In the genomic region with DNA sequence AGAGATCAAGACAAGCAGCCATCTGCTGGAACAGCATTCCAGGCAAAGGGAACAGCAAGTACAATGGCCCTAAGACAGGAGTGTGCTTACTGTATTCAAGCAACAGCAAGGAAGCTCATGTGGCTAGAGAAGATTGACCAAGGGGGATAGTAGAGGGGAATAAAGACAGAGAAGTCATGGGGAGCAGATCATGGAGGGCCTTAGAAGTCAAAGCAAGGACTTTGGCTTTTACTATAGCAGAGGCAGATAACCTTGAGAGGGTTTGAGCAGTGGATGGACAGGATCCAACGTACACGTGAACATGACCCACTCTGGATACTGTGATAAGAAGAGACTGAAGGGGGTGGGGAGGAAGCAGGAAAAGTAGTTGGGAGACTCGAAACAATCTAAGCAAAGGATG, we compare ENCODE assay signal across 1 cellular context.
TF ChIP-seq lines count a peak whose summit lies in the region.

No MANE protein-coding gene starts in this region.

TF ChIP-seq in K562, 482 proteins besides CTCF, POLR2A, EP300 and RAD21 (continued from another document and continues in another):
- TF ChIP-seq, protein P1, sequence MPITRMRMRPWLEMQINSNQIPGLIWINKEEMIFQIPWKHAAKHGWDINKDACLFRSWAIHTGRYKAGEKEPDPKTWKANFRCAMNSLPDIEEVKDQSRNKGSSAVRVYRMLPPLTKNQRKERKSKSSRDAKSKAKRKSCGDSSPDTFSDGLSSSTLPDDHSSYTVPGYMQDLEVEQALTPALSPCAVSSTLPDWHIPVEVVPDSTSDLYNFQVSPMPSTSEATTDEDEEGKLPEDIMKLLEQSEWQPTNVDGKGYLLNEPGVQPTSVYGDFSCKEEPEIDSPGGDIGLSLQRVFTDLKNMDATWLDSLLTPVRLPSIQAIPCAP (CRISPR knock-in tag; IDR thresholded peaks at IDR 0.05; ENCODE audit: borderline replicate concordance): no peak
- TF ChIP-seq RBM17 (IDR thresholded peaks at IDR 0.05; ENCODE audit: borderline replicate concordance, low read depth, low read length) (no peak), ZNF431 (CRISPR knock-in tag; IDR thresholded peaks at IDR 0.05) (no peak), ZEB2 (IDR thresholded peaks at IDR 0.05) (peak; percentile 71; the same call in 1 of the 2 replicates), GABPB1 (CRISPR knock-in tag; IDR thresholded peaks at IDR 0.05) (no peak), NR2C2 (CRISPR knock-in tag; IDR thresholded peaks at IDR 0.05) (no peak), NR2C2 (tag; IDR thresholded peaks at IDR 0.05) (no peak), MTA3 (IDR thresholded peaks at IDR 0.05; ENCODE audit: borderline replicate concordance) (no peak), ZZZ3 (IDR thresholded peaks at IDR 0.05) (no peak), ZNF384 (IDR thresholded peaks at IDR 0.05; ENCODE audit: low read depth, low read length) (no peak), POLR3G (IDR thresholded peaks at IDR 0.05; ENCODE audit: extremely low read depth, insufficient read length, insufficient replicate concordance) (no peak), FOXM1 (IDR thresholded peaks at IDR 0.05; ENCODE audit: low read depth) (0 out of 2 replicates have a peak, but pooled peaks have one; percentile 14), FOXM1 (CRISPR knock-in tag; IDR thresholded peaks at IDR 0.05; ENCODE audit: low read depth) (no peak), CREB1 (IDR thresholded peaks at IDR 0.05) (no peak), CREB1 (CRISPR knock-in tag; IDR thresholded peaks at IDR 0.05) (no peak), MTA2 (IDR thresholded peaks at IDR 0.05; ENCODE audit: low read depth) (peak; percentile 34; the same call in 1 of the 2 replicates), NCOR1 (IDR thresholded peaks at IDR 0.05) (peak; percentile 37; the same call in 1 of the 2 replicates), ZNF133 (CRISPR knock-in tag; IDR thresholded peaks at IDR 0.05) (no peak), NCOA6 (IDR thresholded peaks at IDR 0.05) (no peak), SAFB2 (IDR thresholded peaks at IDR 0.05; ENCODE audit: borderline replicate concordance, low read depth, low read length, severe bottlenecking) (no peak), SIRT6 (IDR thresholded peaks at IDR 0.05; ENCODE audit: low read depth, low read length) (no peak), CHD1 (IDR thresholded peaks at IDR 0.05; ENCODE audit: low read length) (no peak), ZNF57 (CRISPR knock-in tag; IDR thresholded peaks at IDR 0.05) (no peak), ZFP36 (IDR thresholded peaks at IDR 0.05; ENCODE audit: low read depth, low read length, partially characterized antibody) (no peak), FOS (IDR thresholded peaks at IDR 0.05; ENCODE audit: extremely low read depth, insufficient read length) (no peak), MAZ (CRISPR knock-in tag; conservative IDR thresholded peaks at IDR 0.05 in 1 of 2, IDR thresholded peaks at IDR 0.05 in 1 of 2) (no peak), OTX1 (CRISPR knock-in tag; IDR thresholded peaks at IDR 0.05) (0 out of 2 replicates have a peak, but pooled peaks have one; percentile 66), FUS (optimal IDR thresholded peaks at IDR 0.05; ENCODE audit: low read depth, low read length) (no peak), IRF2 (CRISPR knock-in tag; IDR thresholded peaks at IDR 0.05) (no peak), ZFP30 (CRISPR knock-in tag; IDR thresholded peaks at IDR 0.05; ENCODE audit: borderline replicate concordance) (no peak), GATAD2A (IDR thresholded peaks at IDR 0.05) (no peak), NR3C1 (CRISPR knock-in tag; IDR thresholded peaks at IDR 0.05) (no peak), ZNF24 (IDR thresholded peaks at IDR 0.05) (no peak), CHD2 (IDR thresholded peaks at IDR 0.05; ENCODE audit: low read depth, low read length) (no peak), ZNF124 (CRISPR knock-in tag; IDR thresholded peaks at IDR 0.05) (no peak), ZNF79 (CRISPR knock-in tag; IDR thresholded peaks at IDR 0.05; ENCODE audit: low read depth) (no peak), ZNF134 (CRISPR knock-in tag; conservative IDR thresholded peaks at IDR 0.05) (no peak), MEF2A (IDR thresholded peaks at IDR 0.05; ENCODE audit: control insufficient read depth, low read depth, low read length) (no peak)
- TF ChIP-seq, protein P2, sequence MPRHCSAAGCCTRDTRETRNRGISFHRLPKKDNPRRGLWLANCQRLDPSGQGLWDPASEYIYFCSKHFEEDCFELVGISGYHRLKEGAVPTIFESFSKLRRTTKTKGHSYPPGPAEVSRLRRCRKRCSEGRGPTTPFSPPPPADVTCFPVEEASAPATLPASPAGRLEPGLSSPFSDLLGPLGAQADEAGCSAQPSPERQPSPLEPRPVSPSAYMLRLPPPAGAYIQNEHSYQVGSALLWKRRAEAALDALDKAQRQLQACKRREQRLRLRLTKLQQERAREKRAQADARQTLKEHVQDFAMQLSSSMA (CRISPR knock-in tag; IDR thresholded peaks at IDR 0.05): no peak
- TF ChIP-seq, protein P3, sequence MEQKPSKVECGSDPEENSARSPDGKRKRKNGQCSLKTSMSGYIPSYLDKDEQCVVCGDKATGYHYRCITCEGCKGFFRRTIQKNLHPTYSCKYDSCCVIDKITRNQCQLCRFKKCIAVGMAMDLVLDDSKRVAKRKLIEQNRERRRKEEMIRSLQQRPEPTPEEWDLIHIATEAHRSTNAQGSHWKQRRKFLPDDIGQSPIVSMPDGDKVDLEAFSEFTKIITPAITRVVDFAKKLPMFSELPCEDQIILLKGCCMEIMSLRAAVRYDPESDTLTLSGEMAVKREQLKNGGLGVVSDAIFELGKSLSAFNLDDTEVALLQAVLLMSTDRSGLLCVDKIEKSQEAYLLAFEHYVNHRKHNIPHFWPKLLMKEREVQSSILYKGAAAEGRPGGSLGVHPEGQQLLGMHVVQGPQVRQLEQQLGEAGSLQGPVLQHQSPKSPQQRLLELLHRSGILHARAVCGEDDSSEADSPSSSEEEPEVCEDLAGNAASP (IDR thresholded peaks at IDR 0.05): no peak
- TF ChIP-seq, protein P4, sequence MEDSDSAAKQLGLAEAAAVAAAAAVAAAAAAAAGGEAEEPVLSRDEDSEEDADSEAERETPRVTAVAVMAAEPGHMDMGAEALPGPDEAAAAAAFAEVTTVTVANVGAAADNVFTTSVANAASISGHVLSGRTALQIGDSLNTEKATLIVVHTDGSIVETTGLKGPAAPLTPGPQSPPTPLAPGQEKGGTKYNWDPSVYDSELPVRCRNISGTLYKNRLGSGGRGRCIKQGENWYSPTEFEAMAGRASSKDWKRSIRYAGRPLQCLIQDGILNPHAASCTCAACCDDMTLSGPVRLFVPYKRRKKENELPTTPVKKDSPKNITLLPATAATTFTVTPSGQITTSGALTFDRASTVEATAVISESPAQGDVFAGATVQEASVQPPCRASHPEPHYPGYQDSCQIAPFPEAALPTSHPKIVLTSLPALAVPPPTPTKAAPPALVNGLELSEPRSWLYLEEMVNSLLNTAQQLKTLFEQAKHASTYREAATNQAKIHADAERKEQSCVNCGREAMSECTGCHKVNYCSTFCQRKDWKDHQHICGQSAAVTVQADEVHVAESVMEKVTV (CRISPR knock-in tag; IDR thresholded peaks at IDR 0.05): no peak
- TF ChIP-seq, protein P5, sequence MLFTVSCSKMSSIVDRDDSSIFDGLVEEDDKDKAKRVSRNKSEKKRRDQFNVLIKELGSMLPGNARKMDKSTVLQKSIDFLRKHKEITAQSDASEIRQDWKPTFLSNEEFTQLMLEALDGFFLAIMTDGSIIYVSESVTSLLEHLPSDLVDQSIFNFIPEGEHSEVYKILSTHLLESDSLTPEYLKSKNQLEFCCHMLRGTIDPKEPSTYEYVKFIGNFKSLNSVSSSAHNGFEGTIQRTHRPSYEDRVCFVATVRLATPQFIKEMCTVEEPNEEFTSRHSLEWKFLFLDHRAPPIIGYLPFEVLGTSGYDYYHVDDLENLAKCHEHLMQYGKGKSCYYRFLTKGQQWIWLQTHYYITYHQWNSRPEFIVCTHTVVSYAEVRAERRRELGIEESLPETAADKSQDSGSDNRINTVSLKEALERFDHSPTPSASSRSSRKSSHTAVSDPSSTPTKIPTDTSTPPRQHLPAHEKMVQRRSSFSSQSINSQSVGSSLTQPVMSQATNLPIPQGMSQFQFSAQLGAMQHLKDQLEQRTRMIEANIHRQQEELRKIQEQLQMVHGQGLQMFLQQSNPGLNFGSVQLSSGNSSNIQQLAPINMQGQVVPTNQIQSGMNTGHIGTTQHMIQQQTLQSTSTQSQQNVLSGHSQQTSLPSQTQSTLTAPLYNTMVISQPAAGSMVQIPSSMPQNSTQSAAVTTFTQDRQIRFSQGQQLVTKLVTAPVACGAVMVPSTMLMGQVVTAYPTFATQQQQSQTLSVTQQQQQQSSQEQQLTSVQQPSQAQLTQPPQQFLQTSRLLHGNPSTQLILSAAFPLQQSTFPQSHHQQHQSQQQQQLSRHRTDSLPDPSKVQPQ (CRISPR knock-in tag; IDR thresholded peaks at IDR 0.05; ENCODE audit: borderline replicate concordance): no peak
- TF ChIP-seq, protein P6, sequence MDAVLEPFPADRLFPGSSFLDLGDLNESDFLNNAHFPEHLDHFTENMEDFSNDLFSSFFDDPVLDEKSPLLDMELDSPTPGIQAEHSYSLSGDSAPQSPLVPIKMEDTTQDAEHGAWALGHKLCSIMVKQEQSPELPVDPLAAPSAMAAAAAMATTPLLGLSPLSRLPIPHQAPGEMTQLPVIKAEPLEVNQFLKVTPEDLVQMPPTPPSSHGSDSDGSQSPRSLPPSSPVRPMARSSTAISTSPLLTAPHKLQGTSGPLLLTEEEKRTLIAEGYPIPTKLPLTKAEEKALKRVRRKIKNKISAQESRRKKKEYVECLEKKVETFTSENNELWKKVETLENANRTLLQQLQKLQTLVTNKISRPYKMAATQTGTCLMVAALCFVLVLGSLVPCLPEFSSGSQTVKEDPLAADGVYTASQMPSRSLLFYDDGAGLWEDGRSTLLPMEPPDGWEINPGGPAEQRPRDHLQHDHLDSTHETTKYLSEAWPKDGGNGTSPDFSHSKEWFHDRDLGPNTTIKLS (IDR thresholded peaks at IDR 0.05; ENCODE audit: borderline replicate concordance, low read depth): no peak
- TF ChIP-seq, protein P7, sequence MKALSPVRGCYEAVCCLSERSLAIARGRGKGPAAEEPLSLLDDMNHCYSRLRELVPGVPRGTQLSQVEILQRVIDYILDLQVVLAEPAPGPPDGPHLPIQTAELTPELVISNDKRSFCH (CRISPR knock-in tag; IDR thresholded peaks at IDR 0.05): no peak
- TF ChIP-seq, protein P7 (tag; IDR thresholded peaks at IDR 0.05): no peak
- TF ChIP-seq, protein P8, sequence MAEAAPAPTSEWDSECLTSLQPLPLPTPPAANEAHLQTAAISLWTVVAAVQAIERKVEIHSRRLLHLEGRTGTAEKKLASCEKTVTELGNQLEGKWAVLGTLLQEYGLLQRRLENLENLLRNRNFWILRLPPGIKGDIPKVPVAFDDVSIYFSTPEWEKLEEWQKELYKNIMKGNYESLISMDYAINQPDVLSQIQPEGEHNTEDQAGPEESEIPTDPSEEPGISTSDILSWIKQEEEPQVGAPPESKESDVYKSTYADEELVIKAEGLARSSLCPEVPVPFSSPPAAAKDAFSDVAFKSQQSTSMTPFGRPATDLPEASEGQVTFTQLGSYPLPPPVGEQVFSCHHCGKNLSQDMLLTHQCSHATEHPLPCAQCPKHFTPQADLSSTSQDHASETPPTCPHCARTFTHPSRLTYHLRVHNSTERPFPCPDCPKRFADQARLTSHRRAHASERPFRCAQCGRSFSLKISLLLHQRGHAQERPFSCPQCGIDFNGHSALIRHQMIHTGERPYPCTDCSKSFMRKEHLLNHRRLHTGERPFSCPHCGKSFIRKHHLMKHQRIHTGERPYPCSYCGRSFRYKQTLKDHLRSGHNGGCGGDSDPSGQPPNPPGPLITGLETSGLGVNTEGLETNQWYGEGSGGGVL (CRISPR knock-in tag; IDR thresholded peaks at IDR 0.05): no peak
- TF ChIP-seq, protein P9, sequence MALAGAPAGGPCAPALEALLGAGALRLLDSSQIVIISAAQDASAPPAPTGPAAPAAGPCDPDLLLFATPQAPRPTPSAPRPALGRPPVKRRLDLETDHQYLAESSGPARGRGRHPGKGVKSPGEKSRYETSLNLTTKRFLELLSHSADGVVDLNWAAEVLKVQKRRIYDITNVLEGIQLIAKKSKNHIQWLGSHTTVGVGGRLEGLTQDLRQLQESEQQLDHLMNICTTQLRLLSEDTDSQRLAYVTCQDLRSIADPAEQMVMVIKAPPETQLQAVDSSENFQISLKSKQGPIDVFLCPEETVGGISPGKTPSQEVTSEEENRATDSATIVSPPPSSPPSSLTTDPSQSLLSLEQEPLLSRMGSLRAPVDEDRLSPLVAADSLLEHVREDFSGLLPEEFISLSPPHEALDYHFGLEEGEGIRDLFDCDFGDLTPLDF (CRISPR knock-in tag; IDR thresholded peaks at IDR 0.05): no peak
